13 cellular contexts compared by ENCODE assay signal in the genomic region with DNA sequence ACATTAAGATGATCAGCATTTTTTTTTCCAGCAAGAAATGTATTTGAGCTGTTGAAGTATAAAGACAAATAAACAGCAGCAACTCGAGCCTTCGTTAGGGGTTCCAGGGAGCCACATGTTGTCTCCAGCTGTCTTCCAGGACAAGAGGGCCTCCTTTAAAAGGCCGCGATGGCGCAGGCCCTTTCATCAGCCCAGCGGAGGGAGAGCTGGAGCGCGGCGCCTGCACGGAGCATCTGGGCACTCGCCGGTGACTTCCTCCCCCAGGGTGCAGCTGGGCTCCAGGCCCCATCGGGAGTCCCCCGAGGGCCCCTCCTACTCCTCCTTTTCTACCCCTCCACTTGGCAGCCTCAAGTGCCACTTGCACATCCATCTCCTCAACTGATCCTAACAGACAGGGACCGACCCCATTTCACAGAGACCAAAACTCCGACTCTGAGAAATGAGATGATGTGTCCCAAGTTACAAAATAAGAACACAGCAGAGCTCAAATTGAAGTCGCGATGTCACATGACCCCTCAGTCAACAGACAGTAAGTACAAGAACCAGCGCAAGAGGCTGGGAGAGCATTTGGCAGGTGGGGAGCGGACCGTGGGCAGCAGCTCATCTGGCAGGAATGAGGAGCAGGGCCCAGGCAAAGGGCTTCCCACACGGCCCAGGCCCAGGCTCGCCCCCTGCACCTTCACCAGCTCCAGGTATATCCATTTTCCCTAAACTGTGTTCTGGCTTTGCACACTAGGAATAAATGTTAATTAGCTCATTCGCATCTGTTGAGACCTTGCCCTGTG. TPM values are rescaled to one million over a fixed set of nuclear protein-coding genes. Genes with fewer than 3 reads are reported as not detected.
DNase-seq lines count a peak whose midpoint lies in the region; ATAC-seq and TF ChIP-seq lines count a peak whose summit lies in the region.
"Had no signal": no experiment of that assay in that cellular context is flagged by ENCODE, and none has a peak within 500 bp of the region (broad histone marks: within the 10 kb centered on the region; RNA-seq: fewer than 3 reads in every experiment).

No MANE protein-coding gene starts in this region.

- H3K27me3 ChIP-seq in BLaER1, result no peaks in the 10 kb centered on the region
- H3K27me3 ChIP-seq in esophagus muscularis mucosa, result no peaks in the 10 kb centered on the region
- H3K27me3 ChIP-seq: Peyer's patch had no signal

- TF ChIP-seq EP300 in esophagus muscularis mucosa (IDR thresholded peaks at IDR 0.05), result no peak

- TF ChIP-seq CTCF in esophagus muscularis mucosa (IDR thresholded peaks at IDR 0.05), result no peak

- H3K4me1 ChIP-seq in BLaER1 (peaks cover 84% of the 10 kb centered on the region), esophagus muscularis mucosa (peaks cover 39 to 99% (median 91%) of the 10 kb centered on the region in 4 donors)
- H3K4me1 ChIP-seq: Peyer's patch had no signal

- H3K9me3 ChIP-seq in BLaER1 (no peaks in the 10 kb centered on the region), esophagus muscularis mucosa (no peaks in the 10 kb centered on the region)
- H3K9me3 ChIP-seq: Peyer's patch had no signal

- peak; percentile 38 for DNase-seq in DMS79 treated with DMSO at 0.1 percent for 48 hours (lab: John Stamatoyannopoulos, UW)
- DNase-seq in NCI-H2196 treated with DMSO at 0.1 percent for 48 hours (lab: John Stamatoyannopoulos, UW; ENCODE audit: unreplicated experiment), result peak; percentile 30
- DNase-seq in esophagus muscularis mucosa (ENCODE audit: extremely low spot score), result no peak
- DNase-seq in T1000 (lab: John Stamatoyannopoulos, UW), result no peak
- no peak for DNase-seq in HUDEP-2 (lab: John Stamatoyannopoulos, UW; ENCODE audit: unreplicated experiment in 76 of 76)
- no peak for DNase-seq in T-helper 1 cell
- DNase-seq: activated CD4-positive, CD25-positive, alpha-beta regulatory T cell; activated effector memory CD4-positive, alpha-beta T cell treated with Interleukin-2 at 50 U/mL for 16 hours; NCI-H526 treated with DMSO at 0.1 percent for 48 hours; Peyer's patch had no signal

- TF ChIP-seq POLR2A in esophagus muscularis mucosa (IDR thresholded peaks at IDR 0.05; ENCODE audit: low read depth), result no peak

- H3K4me3 ChIP-seq in BLaER1, result no peak overlapping the region
- H3K4me3 ChIP-seq in esophagus muscularis mucosa, result no peak overlapping the region
- H3K4me3 ChIP-seq: Peyer's patch had no signal

- H3K9ac ChIP-seq in BLaER1, result peak overlapping the region; percentile 9; the same call in 1 of the 2 replicates

- WGBS in esophagus muscularis mucosa, result 68% methylated on average over 24 of the region's 24 CpGs

- no peaks in the 10 kb centered on the region for H4K20me1 ChIP-seq in BLaER1

- peak overlapping the region; percentile 77 for H3K4me2 ChIP-seq in BLaER1

- intact Hi-C loops in esophagus muscularis mucosa (cut with DNase I), result no loop called here

- no peak for ATAC-seq in GM21528 (IDR thresholded peaks at IDR 0.05; ENCODE audit: low FRiP score, unreplicated experiment)
- ATAC-seq: natural killer cell treated with Interleukin-12 subunit alpha and Interleukin-12 subunit beta and Interleukin-15 and Interleukin-18, amount 100 ng/mL, for 72 hours had no signal

- peak overlapping the region; percentile 67 for H3K27ac ChIP-seq in BLaER1
- H3K27ac ChIP-seq in esophagus muscularis mucosa (replicated peaks in 1 of 4), result peak overlapping the region; percentile 80 to 89 (median 82)

- H3K36me3 ChIP-seq in BLaER1 (no peaks in the 10 kb centered on the region), esophagus muscularis mucosa (no peaks in the 10 kb centered on the region)
- H3K36me3 ChIP-seq: Peyer's patch had no signal

RNA-seq across cellular contexts. Expression of gene SCUBE1, which starts 34.5 kb away (rescaled TPM):
- 100 to 1,000 TPM in 1 of 4 donors, 10 to 100 TPM in 3; 33.3 to 109 (median 66.3) TPM for total RNA-seq in esophagus muscularis mucosa

Comparison
In these comparisons a context has a peak if more than half of its experiments do, and no peak if none do; other contexts are left out.
1. DNase-seq: peak in DMS79 treated with DMSO at 0.1 percent for 48 hours (single experiment) and NCI-H2196 treated with DMSO at 0.1 percent for 48 hours (single experiment); none in esophagus muscularis mucosa (single experiment), T1000 (single experiment), HUDEP-2 (0 of 76) and T-helper 1 cell (0 of 5).